Comparison of ENCODE assay signal across 8 cellular contexts in the genomic region with DNA sequence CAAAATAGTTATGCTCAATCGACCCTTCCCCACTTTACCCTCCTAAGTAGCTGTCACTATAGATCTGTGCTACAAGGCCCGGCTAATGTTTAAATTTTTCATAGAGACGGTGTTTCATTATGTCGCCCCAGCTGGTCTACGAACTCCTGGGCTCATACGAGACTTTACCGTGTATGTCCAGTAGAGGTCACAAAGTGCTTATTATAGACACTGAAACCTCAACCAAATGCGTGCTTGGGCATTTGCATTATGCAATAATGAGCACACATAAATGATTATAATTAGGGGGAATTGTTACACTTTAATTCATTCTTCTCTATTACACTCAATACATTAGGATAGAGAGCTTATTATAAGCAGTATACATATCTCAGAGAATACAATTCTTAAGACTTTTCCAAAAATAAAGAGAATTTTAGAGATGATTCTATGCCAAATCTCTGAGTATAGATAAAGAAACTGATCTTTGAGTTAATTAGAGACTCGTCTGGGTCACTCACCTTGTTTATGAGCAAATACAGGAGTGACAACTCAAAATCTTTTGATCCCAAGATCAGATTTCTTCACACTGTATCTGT. TPM values are rescaled to one million over a fixed set of nuclear protein-coding genes. Genes with fewer than 3 reads are reported as not detected.
A peak's percentile ranks its signal among the peaks of the same experiment; 100 is the strongest.
DNase-seq lines count a peak whose midpoint lies in the region; ATAC-seq lines count a peak whose summit lies in the region.

No MANE protein-coding gene starts in this region.

- H3K4me3 Mint-ChIP-seq in activated CD4-positive, alpha-beta memory T cell treated with anti-CD3 and anti-CD28 coated beads, Interleukin-2, amount 10 ng/mL, durations not matched to agents 7 days and 5 days, result no peak overlapping the region

- peaks cover 16% of the 10 kb centered on the region for H3K4me1 Mint-ChIP-seq in activated CD4-positive, alpha-beta memory T cell treated with anti-CD3 and anti-CD28 coated beads, Interleukin-2, amount 10 ng/mL, durations not matched to agents 7 days and 5 days

- intact Hi-C loops in Right ventricle myocardium superior (cut with DNase I), result loop anchor here (10.0 kb wide), 2 partner anchors 302 to 372 kb away; no protein-coding TSS in a partner anchor
- intact Hi-C loops in posterior cingulate gyrus (cut with DNase I), result loop anchor here (1.0 to 5.0 kb wide), 2 partner anchors 307 to 429 kb away; no protein-coding TSS in a partner anchor

- DNase-seq in DMS53 (lab: John Stamatoyannopoulos, UW) (peak; percentile 79), NCI-H345 (lab: John Stamatoyannopoulos, UW) (peak; percentile 50), Right ventricle myocardium superior (no peak), renal cortical epithelial cell (ENCODE audit: low read depth) (peak; percentile 73), posterior cingulate gyrus (no peak)
- DNase-seq in activated CD4-positive, alpha-beta memory T cell treated with anti-CD3 and anti-CD28 coated beads, Interleukin-2, amount 10 ng/mL, durations not matched to agents 7 days and 5 days, result peak; percentile 47

- ATAC-seq in GM19023 (IDR thresholded peaks at IDR 0.05; ENCODE audit: unreplicated experiment) (peak; percentile 93), HG03103 (IDR thresholded peaks at IDR 0.05; ENCODE audit: low read depth, unreplicated experiment) (peak; percentile 92), Right ventricle myocardium superior (ENCODE audit: poor library complexity) (peak; percentile 82)

- no peak overlapping the region for H3K27ac Mint-ChIP-seq in activated CD4-positive, alpha-beta memory T cell treated with anti-CD3 and anti-CD28 coated beads, Interleukin-2, amount 10 ng/mL, durations not matched to agents 7 days and 5 days

- no peaks in the 10 kb centered on the region for H3K27me3 Mint-ChIP-seq in activated CD4-positive, alpha-beta memory T cell treated with anti-CD3 and anti-CD28 coated beads, Interleukin-2, amount 10 ng/mL, durations not matched to agents 7 days and 5 days

- CTCF ChIA-PET in activated CD4-positive, alpha-beta memory T cell treated with anti-CD3 and anti-CD28 coated beads, Interleukin-2, amount 10 ng/mL, durations not matched to agents 7 days and 5 days (lab: Charles Lee), result interaction anchor here (0.6 to 1.4 kb wide), 7 partner anchors 9 to 277 kb away, joined by 3 to 22 read pairs (median 3); no protein-coding TSS in a partner anchor

- H3K9me3 Mint-ChIP-seq in activated CD4-positive, alpha-beta memory T cell treated with anti-CD3 and anti-CD28 coated beads, Interleukin-2, amount 10 ng/mL, durations not matched to agents 7 days and 5 days, result no peaks in the 10 kb centered on the region

- no peaks in the 10 kb centered on the region for H3K36me3 Mint-ChIP-seq in activated CD4-positive, alpha-beta memory T cell treated with anti-CD3 and anti-CD28 coated beads, Interleukin-2, amount 10 ng/mL, durations not matched to agents 7 days and 5 days (ENCODE audit: low read depth)

- POLR2A ChIA-PET in activated CD4-positive, alpha-beta memory T cell treated with anti-CD3 and anti-CD28 coated beads, Interleukin-2, amount 10 ng/mL, durations not matched to agents 7 days and 5 days (lab: Charles Lee), result no interaction called here

RNA-seq across cellular contexts. Expression of gene MRPL16, which starts 12.5 kb away (rescaled TPM):
- total RNA-seq in activated CD4-positive, alpha-beta memory T cell treated with anti-CD3 and anti-CD28 coated beads, Interleukin-2, amount 10 ng/mL, durations not matched to agents 7 days and 5 days, result 10 to 100 TPM; 77.0 to 77.7 TPM
- 95.3 TPM for total RNA-seq in Right ventricle myocardium superior
- total RNA-seq in renal cortical epithelial cell, result 43.2 and 43.9 TPM in 2 replicates

RNA-seq across cellular contexts. Expression of gene CBLIF, which starts 22.2 kb away (rescaled TPM):
- not detected for total RNA-seq in activated CD4-positive, alpha-beta memory T cell treated with anti-CD3 and anti-CD28 coated beads, Interleukin-2, amount 10 ng/mL, durations not matched to agents 7 days and 5 days
- not detected for total RNA-seq in Right ventricle myocardium superior
- total RNA-seq in renal cortical epithelial cell, result not detected in 2 replicates

RNA-seq across cellular contexts. Expression of gene TCN1, which starts 43.2 kb away (rescaled TPM):
- not detected for total RNA-seq in activated CD4-positive, alpha-beta memory T cell treated with anti-CD3 and anti-CD28 coated beads, Interleukin-2, amount 10 ng/mL, durations not matched to agents 7 days and 5 days
- not detected for total RNA-seq in Right ventricle myocardium superior
- total RNA-seq in renal cortical epithelial cell, result 1.9 TPM in 1 of 2 replicates, not detected in the other

RNA-seq across cellular contexts. Expression of gene OOSP3, which starts 55.5 kb away (rescaled TPM):
- not detected for total RNA-seq in activated CD4-positive, alpha-beta memory T cell treated with anti-CD3 and anti-CD28 coated beads, Interleukin-2, amount 10 ng/mL, durations not matched to agents 7 days and 5 days
- total RNA-seq in Right ventricle myocardium superior, result not detected
- not detected in 2 replicates for total RNA-seq in renal cortical epithelial cell

Comparison
In these comparisons a context has a peak if more than half of its experiments do, and no peak if none do; other contexts are left out.
1. DNase-seq: peak in DMS53 (single experiment), NCI-H345 (single experiment), activated CD4-positive, alpha-beta memory T cell treated with anti-CD3 and anti-CD28 coated beads, Interleukin-2, amount 10 ng/mL, durations not matched to agents 7 days and 5 days (single experiment) and renal cortical epithelial cell (single experiment); none in Right ventricle myocardium superior (single experiment) and posterior cingulate gyrus (0 of 10).
2. Peak in every context shown above with its lines, with median percentiles within 50 percentile points of each other: ATAC-seq.